In the genomic region with DNA sequence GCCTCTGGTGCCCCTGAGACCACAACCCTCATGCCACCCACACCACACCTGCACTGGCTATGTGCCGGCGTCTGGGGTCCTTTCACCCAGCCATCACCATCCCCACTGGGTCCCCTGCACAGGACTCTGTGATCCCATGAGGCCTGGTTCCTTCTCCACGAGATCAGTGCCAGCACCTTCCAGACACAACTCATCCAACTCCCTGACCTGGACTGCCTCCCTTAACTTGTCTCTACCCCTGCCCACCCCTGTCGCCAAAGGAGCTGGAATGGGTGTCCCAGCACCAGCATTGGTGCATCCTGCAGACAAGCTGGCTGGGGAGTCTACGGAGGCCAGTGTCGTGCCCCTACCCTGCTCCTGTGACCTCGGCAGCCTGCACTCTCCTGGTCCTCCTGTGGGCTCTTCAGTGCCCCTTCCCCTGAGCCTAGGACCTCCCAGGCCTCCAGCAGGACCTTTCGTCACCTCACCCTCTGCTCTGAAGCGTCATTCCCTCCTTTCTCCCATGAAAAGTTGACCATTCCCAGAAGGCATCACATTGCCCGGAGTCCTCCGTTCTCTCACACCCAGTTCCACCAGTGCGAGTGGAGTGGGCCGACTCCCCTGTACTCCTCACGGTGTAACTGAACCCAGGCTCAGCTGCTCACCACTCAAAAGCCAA, we compare ENCODE assay signal across 1 cellular context.
TF ChIP-seq lines count a peak whose summit lies in the region.

No MANE protein-coding gene starts in this region.

TF ChIP-seq in WTC11, 78 proteins besides CTCF, POLR2A, EP300 and RAD21 (continued from another document):
- TF ChIP-seq, protein P1, sequence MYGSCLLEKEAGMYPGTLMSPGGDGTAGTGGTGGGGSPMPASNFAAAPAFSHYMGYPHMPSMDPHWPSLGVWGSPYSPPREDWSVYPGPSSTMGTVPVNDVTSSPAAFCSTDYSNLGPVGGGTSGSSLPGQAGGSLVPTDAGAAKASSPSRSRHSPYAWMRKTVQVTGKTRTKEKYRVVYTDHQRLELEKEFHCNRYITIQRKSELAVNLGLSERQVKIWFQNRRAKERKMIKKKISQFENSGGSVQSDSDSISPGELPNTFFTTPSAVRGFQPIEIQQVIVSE (CRISPR knock-in tag; IDR thresholded peaks at IDR 0.05; ENCODE audit: borderline replicate concordance) = no peak
- TF ChIP-seq, protein P2, sequence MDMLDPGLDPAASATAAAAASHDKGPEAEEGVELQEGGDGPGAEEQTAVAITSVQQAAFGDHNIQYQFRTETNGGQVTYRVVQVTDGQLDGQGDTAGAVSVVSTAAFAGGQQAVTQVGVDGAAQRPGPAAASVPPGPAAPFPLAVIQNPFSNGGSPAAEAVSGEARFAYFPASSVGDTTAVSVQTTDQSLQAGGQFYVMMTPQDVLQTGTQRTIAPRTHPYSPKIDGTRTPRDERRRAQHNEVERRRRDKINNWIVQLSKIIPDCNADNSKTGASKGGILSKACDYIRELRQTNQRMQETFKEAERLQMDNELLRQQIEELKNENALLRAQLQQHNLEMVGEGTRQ (CRISPR knock-in tag; IDR thresholded peaks at IDR 0.05) = no peak
- TF ChIP-seq, protein P3, sequence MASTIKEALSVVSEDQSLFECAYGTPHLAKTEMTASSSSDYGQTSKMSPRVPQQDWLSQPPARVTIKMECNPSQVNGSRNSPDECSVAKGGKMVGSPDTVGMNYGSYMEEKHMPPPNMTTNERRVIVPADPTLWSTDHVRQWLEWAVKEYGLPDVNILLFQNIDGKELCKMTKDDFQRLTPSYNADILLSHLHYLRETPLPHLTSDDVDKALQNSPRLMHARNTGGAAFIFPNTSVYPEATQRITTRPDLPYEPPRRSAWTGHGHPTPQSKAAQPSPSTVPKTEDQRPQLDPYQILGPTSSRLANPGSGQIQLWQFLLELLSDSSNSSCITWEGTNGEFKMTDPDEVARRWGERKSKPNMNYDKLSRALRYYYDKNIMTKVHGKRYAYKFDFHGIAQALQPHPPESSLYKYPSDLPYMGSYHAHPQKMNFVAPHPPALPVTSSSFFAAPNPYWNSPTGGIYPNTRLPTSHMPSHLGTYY (CRISPR knock-in tag; IDR thresholded peaks at IDR 0.05) = no peak
- TF ChIP-seq NFATC4 (CRISPR knock-in tag; IDR thresholded peaks at IDR 0.05) (no peak), EMX1 (CRISPR knock-in tag; IDR thresholded peaks at IDR 0.05) (no peak), HMGA2 (CRISPR knock-in tag; IDR thresholded peaks at IDR 0.05) (no peak)
